9 cellular contexts compared by ENCODE assay signal in genomic region chr6:108134213-108134973, GRCh38. TPM values are rescaled to one million over a fixed set of nuclear protein-coding genes. Genes with fewer than 3 reads are reported as not detected.
DNase-seq lines count a peak whose midpoint lies in the region; ATAC-seq, FAIRE-seq and TF ChIP-seq lines count a peak whose summit lies in the region.
"Had no signal": no experiment of that assay in that cellular context is flagged by ENCODE, and none has a peak within 500 bp of the region (broad histone marks: within the 10 kb centered on the region; RNA-seq: fewer than 3 reads in every experiment).

No MANE protein-coding gene starts in this region.

- H3K27me3 ChIP-seq in astrocyte (ENCODE audit: insufficient read depth, low read length) (peaks cover 15% of the 10 kb centered on the region), mesenchymal stem cell (ENCODE audit: control insufficient read depth in 1 of 2, insufficient read depth in 1 of 2, low read length in 2 of 2) (peaks cover 14 to 58% of the 10 kb centered on the region in 2 experiments), tibial artery (peaks cover 0 to 10% of the 10 kb centered on the region in 2 donors)

- H3K14ac ChIP-seq in mesenchymal stem cell (ENCODE audit: low read length in 2 of 2), result no peak overlapping the region

- no peak overlapping the region for H2AK5ac ChIP-seq in mesenchymal stem cell (ENCODE audit: low read length, severe bottlenecking)

- no peak overlapping the region for H3K23ac ChIP-seq in mesenchymal stem cell (ENCODE audit: low read length in 2 of 2)

- no peak for DNase-seq in activated T-cell treated with anti-CD3 and anti-CD28 coated beads, Interleukin-2, amount 50 U/mL, for 72 hours
- DNase-seq in activated T-cell treated with anti-CD3 and anti-CD28 coated beads, Interleukin-2, amount 50 U/mL, for 48 hours, result no peak
- DNase-seq in astrocyte (ENCODE audit: low read depth), result no peak
- no peak for DNase-seq in mesenchymal stem cell
- no peak for DNase-seq in tibial artery
- DNase-seq in stimulated activated CD4-positive, alpha-beta T cell treated with anti-CD3 and anti-CD28 coated beads, Interleukin-2, amount 100 ng/mL, for 24 hours, result no peak
- DNase-seq in activated CD4-positive, CD25-positive, alpha-beta regulatory T cell treated with anti-CD3 and anti-CD28 coated beads, Interleukin-2, amount 50 U/mL, for 72 hours, result no peak
- DNase-seq: RPMI8226 had no signal

- no peak overlapping the region for H4K8ac ChIP-seq in mesenchymal stem cell (ENCODE audit: low read length)

- H3K4me1 ChIP-seq in astrocyte (ENCODE audit: insufficient read depth, low read length), result peaks cover 14% of the 10 kb centered on the region
- H3K4me1 ChIP-seq in mesenchymal stem cell (ENCODE audit: control insufficient read depth, insufficient read depth, low read depth, low read length), result peaks cover 1% of the 10 kb centered on the region
- H3K4me1 ChIP-seq in tibial artery, result peaks cover 0 to 11% (median 9%) of the 10 kb centered on the region in 4 donors

- no peaks in the 10 kb centered on the region for H3K9me3 ChIP-seq in astrocyte (ENCODE audit: insufficient read depth, low read depth, low read length)
- no peaks in the 10 kb centered on the region for H3K9me3 ChIP-seq in mesenchymal stem cell (ENCODE audit: control insufficient read depth, low read length)
- H3K9me3 ChIP-seq in tibial artery, result no peaks in the 10 kb centered on the region

- H3K4me3 ChIP-seq in astrocyte (ENCODE audit: insufficient read depth, low read depth, low read length) (peak overlapping the region; percentile 39), mesenchymal stem cell (ENCODE audit: insufficient read depth in 1 of 2, low read depth in 1 of 2, low read length in 2 of 2) (peak overlapping the region in 1 of 2 experiments; percentile 70), tibial artery (peak overlapping the region; percentile 45 to 56)

- no peak overlapping the region for H2BK15ac ChIP-seq in mesenchymal stem cell (ENCODE audit: low read depth, poor library complexity, severe bottlenecking)

- no peak overlapping the region for H3K27ac Mint-ChIP-seq in activated T-cell treated with anti-CD3 and anti-CD28 coated beads, Interleukin-2, amount 50 U/mL, for 72 hours
- peak overlapping the region; percentile 99 for H3K27ac Mint-ChIP-seq in astrocyte (ENCODE audit: unreplicated experiment)

- intact Hi-C loops in tibial artery (cut with DNase I; ENCODE audit: low total_unique reads), result no loop called here

- no peak overlapping the region for H4K91ac ChIP-seq in mesenchymal stem cell (ENCODE audit: low read length)

- TF ChIP-seq CTCF in astrocyte (IDR thresholded peaks at IDR 0.05; ENCODE audit: insufficient read depth, low read depth, low read length) (no peak), tibial artery (IDR thresholded peaks at IDR 0.05) (no peak)

- H2AFZ ChIP-seq in astrocyte (ENCODE audit: low read depth, low read length) (peak overlapping the region; percentile 80), mesenchymal stem cell (ENCODE audit: low read depth, low read length) (no peak overlapping the region)

- peak overlapping the region; percentile 95 for H3K4me2 ChIP-seq in astrocyte (ENCODE audit: low read length)
- peak overlapping the region; percentile 77 for H3K4me2 ChIP-seq in mesenchymal stem cell (ENCODE audit: low read length, poor library complexity, severe bottlenecking)

- H3K4me1 Mint-ChIP-seq in activated T-cell treated with anti-CD3 and anti-CD28 coated beads, Interleukin-2, amount 50 U/mL, for 72 hours (ENCODE audit: low read depth), result peaks cover 8% of the 10 kb centered on the region
- peaks cover 16% of the 10 kb centered on the region for H3K4me1 Mint-ChIP-seq in astrocyte (ENCODE audit: low read depth, unreplicated experiment)

- WGBS in mesenchymal stem cell, result 13% methylated on average over 17 of the region's 18 CpGs

- peaks cover 83% of the 10 kb centered on the region for H3K27me3 Mint-ChIP-seq in activated T-cell treated with anti-CD3 and anti-CD28 coated beads, Interleukin-2, amount 50 U/mL, for 72 hours (ENCODE audit: low read depth)
- peaks cover 32% of the 10 kb centered on the region for H3K27me3 Mint-ChIP-seq in astrocyte (ENCODE audit: low read depth, unreplicated experiment)

- peaks cover 0 to 2% of the 10 kb centered on the region in 2 donors for H3K36me3 Mint-ChIP-seq in activated T-cell treated with anti-CD3 and anti-CD28 coated beads, Interleukin-2, amount 50 U/mL, for 72 hours (ENCODE audit: insufficient read depth in 2 of 2)
- peaks cover 8% of the 10 kb centered on the region for H3K36me3 Mint-ChIP-seq in astrocyte (ENCODE audit: low read depth, unreplicated experiment)

- no peak for FAIRE-seq in astrocyte (lab: Jason Lieb, UNC)

- H2BK120ac ChIP-seq in mesenchymal stem cell (ENCODE audit: low read depth, low read length), result no peak overlapping the region

- no peaks in the 10 kb centered on the region for H3K79me1 ChIP-seq in mesenchymal stem cell (replicated peaks; ENCODE audit: low read length, poor library complexity, severe bottlenecking)

- H3K9me3 Mint-ChIP-seq in activated T-cell treated with anti-CD3 and anti-CD28 coated beads, Interleukin-2, amount 50 U/mL, for 72 hours, result no peaks in the 10 kb centered on the region
- peaks cover 6% of the 10 kb centered on the region for H3K9me3 Mint-ChIP-seq in astrocyte (ENCODE audit: unreplicated experiment)

- H3K27ac ChIP-seq in astrocyte (ENCODE audit: low read depth, low read length) (peak overlapping the region; percentile 79), mesenchymal stem cell (ENCODE audit: low read length, poor library complexity, severe bottlenecking) (peak overlapping the region; percentile 78), tibial artery (peak overlapping the region; percentile 55 to 61)

- no peaks in the 10 kb centered on the region for H3K36me3 ChIP-seq in astrocyte (ENCODE audit: insufficient read depth, low read length)
- no peaks in the 10 kb centered on the region for H3K36me3 ChIP-seq in mesenchymal stem cell (ENCODE audit: control insufficient read depth in 1 of 2, insufficient read depth in 2 of 2, low read depth in 1 of 2, low read length in 2 of 2)
- H3K36me3 ChIP-seq in tibial artery, result no peaks in the 10 kb centered on the region

- H3K18ac ChIP-seq in mesenchymal stem cell (ENCODE audit: low read depth in 1 of 2, low read length in 2 of 2), result no peak overlapping the region

- peak overlapping the region; percentile 57 to 86 for H3K4me3 Mint-ChIP-seq in activated T-cell treated with anti-CD3 and anti-CD28 coated beads, Interleukin-2, amount 50 U/mL, for 72 hours
- peak overlapping the region; percentile 81 for H3K4me3 Mint-ChIP-seq in astrocyte (ENCODE audit: unreplicated experiment)

- H2BK12ac ChIP-seq in mesenchymal stem cell (ENCODE audit: low read length in 2 of 2), result no peak overlapping the region

- peak overlapping the region; percentile 69 for H2BK5ac ChIP-seq in mesenchymal stem cell (ENCODE audit: low read depth, low read length, poor library complexity, severe bottlenecking)

- no peak overlapping the region for H3K4ac ChIP-seq in mesenchymal stem cell (ENCODE audit: low read depth in 1 of 2, low read length in 2 of 2)

- H4K20me1 ChIP-seq in astrocyte (ENCODE audit: insufficient read depth, low read length), result no peaks in the 10 kb centered on the region

- no peak for ATAC-seq in activated T-cell treated with anti-CD3 and anti-CD28 coated beads, Interleukin-2, amount 50 U/mL, for 72 hours (replicated peaks in 1 of 2)
- ATAC-seq in GM21619 (IDR thresholded peaks at IDR 0.05; ENCODE audit: unreplicated experiment), result no peak

- H3K9ac ChIP-seq in astrocyte (ENCODE audit: low read length), result peak overlapping the region; percentile 88
- H3K9ac ChIP-seq in mesenchymal stem cell (ENCODE audit: low read length), result peak overlapping the region; percentile 81

- no peaks in the 10 kb centered on the region for H3K79me2 ChIP-seq in astrocyte (ENCODE audit: insufficient read depth, low read length)

RNA-seq across cellular contexts. Expression of gene NR2E1, which starts 31.4 kb away (rescaled TPM):
- not detected for total RNA-seq in activated T-cell treated with anti-CD3 and anti-CD28 coated beads, Interleukin-2, amount 50 U/mL, for 72 hours
- total RNA-seq in astrocyte, result not detected in 2 replicates
- polyA plus RNA-seq in mesenchymal stem cell (2013, experiment 1 of 2), result not detected
- polyA plus RNA-seq in mesenchymal stem cell (2013, experiment 2 of 2), result not detected

RNA-seq across cellular contexts. Expression of gene OSTM1, which starts 59.9 kb away (rescaled TPM):
- 10 to 100 TPM; 13.0 to 19.6 TPM for total RNA-seq in activated T-cell treated with anti-CD3 and anti-CD28 coated beads, Interleukin-2, amount 50 U/mL, for 72 hours
- 58.3 and 72.8 TPM in 2 replicates for total RNA-seq in astrocyte
- polyA plus RNA-seq in mesenchymal stem cell (2013, experiment 1 of 2), result 48.2 TPM
- polyA plus RNA-seq in mesenchymal stem cell (2013, experiment 2 of 2), result 48.8 TPM
